1 cellular context compared by ENCODE assay signal in genomic region chr4:6782147-6782845, GRCh38.
A peak's percentile ranks its signal among the peaks of the same experiment; 100 is the strongest.
TF ChIP-seq lines count a peak whose summit lies in the region.

KIAA0232 (plus strand) TSS chr4:6782727; CDS start chr4:6824454, 41,727 bp downstream.

TF ChIP-seq in K562, 482 proteins besides CTCF, POLR2A, EP300 and RAD21 (continued from another document and continues in another):
- peak; percentile 86 for TF ChIP-seq POLR2G (IDR thresholded peaks at IDR 0.05; ENCODE audit: low read depth, low read length)
- no peak for TF ChIP-seq KAT2B (IDR thresholded peaks at IDR 0.05; ENCODE audit: low read depth, low read length)
- no peak for TF ChIP-seq TSC22D4 (tag; IDR thresholded peaks at IDR 0.05)
- no peak for TF ChIP-seq RHOXF2B (CRISPR knock-in tag; conservative IDR thresholded peaks at IDR 0.05)
- TF ChIP-seq NEUROD1 (IDR thresholded peaks at IDR 0.05; ENCODE audit: borderline replicate concordance, low read depth, low read length, partially characterized antibody) = peak; percentile 84
- no peak for TF ChIP-seq MEF2A (IDR thresholded peaks at IDR 0.05; ENCODE audit: control insufficient read depth, low read depth, low read length)
- no peak for TF ChIP-seq MCM2 (IDR thresholded peaks at IDR 0.05; ENCODE audit: low read depth)
- 0 out of 2 replicates have a peak, but pooled peaks have one; percentile 15 for TF ChIP-seq HNRNPL (IDR thresholded peaks at IDR 0.05; ENCODE audit: low read depth, low read length)
- TF ChIP-seq ERF (CRISPR knock-in tag; IDR thresholded peaks at IDR 0.05) = 0 out of 2 replicates have a peak, but pooled peaks have one; percentile 60
- no peak for TF ChIP-seq ZNF586 (CRISPR knock-in tag; conservative IDR thresholded peaks at IDR 0.05)
- no peak for TF ChIP-seq ARNT (IDR thresholded peaks at IDR 0.05)
- TF ChIP-seq ZNF57 (CRISPR knock-in tag; IDR thresholded peaks at IDR 0.05) = no peak
- no peak for TF ChIP-seq NR4A1 (CRISPR knock-in tag; IDR thresholded peaks at IDR 0.05)
- TF ChIP-seq NR4A1 (tag; IDR thresholded peaks at IDR 0.05) = peak; percentile 82; the same call in 1 of the 2 replicates
- no peak for TF ChIP-seq KLF13 (tag; IDR thresholded peaks at IDR 0.05; ENCODE audit: borderline replicate concordance, low read depth)
- peak; percentile 82 to 97 for TF ChIP-seq MAZ (CRISPR knock-in tag; conservative IDR thresholded peaks at IDR 0.05 in 1 of 2, IDR thresholded peaks at IDR 0.05 in 1 of 2)
- peak; percentile 74; the same call in 1 of the 2 replicates for TF ChIP-seq THAP12 (CRISPR knock-in tag; IDR thresholded peaks at IDR 0.05)
- no peak for TF ChIP-seq ARID3B (CRISPR knock-in tag; IDR thresholded peaks at IDR 0.05; ENCODE audit: borderline replicate concordance)
- 0 out of 4 replicates have a peak, but pooled peaks of 1 of the 2 experiments have one; percentile 14 for TF ChIP-seq MNT (conservative IDR thresholded peaks at IDR 0.05)
- TF ChIP-seq FOXP4 (CRISPR knock-in tag; IDR thresholded peaks at IDR 0.05; ENCODE audit: borderline replicate concordance) = no peak
- no peak for TF ChIP-seq FOXA1 (IDR thresholded peaks at IDR 0.05; ENCODE audit: borderline replicate concordance)
- TF ChIP-seq KLF16 (IDR thresholded peaks at IDR 0.05) = no peak
- no peak for TF ChIP-seq YBX1 (IDR thresholded peaks at IDR 0.05)
- TF ChIP-seq RBM15 (IDR thresholded peaks at IDR 0.05; ENCODE audit: insufficient read depth, low read length) = no peak
- no peak for TF ChIP-seq PATZ1 (CRISPR knock-in tag; IDR thresholded peaks at IDR 0.05; ENCODE audit: borderline replicate concordance)
- TF ChIP-seq GABPB2 (CRISPR knock-in tag; conservative IDR thresholded peaks at IDR 0.05) = no peak
- TF ChIP-seq NFIX (CRISPR knock-in tag; IDR thresholded peaks at IDR 0.05; ENCODE audit: low read depth) = no peak
- TF ChIP-seq PHF8 (IDR thresholded peaks at IDR 0.05; ENCODE audit: borderline replicate concordance, low read length) = peak; percentile 62; the same call in 1 of the 2 replicates
- TF ChIP-seq KDM1A (IDR thresholded peaks at IDR 0.05) = no peak
- no peak for TF ChIP-seq ARID1B (IDR thresholded peaks at IDR 0.05)
- no peak for TF ChIP-seq SP1 (CRISPR knock-in tag; IDR thresholded peaks at IDR 0.05)
- TF ChIP-seq NR1H2 (CRISPR knock-in tag; IDR thresholded peaks at IDR 0.05) = no peak
- no peak for TF ChIP-seq ZNF695 (CRISPR knock-in tag; IDR thresholded peaks at IDR 0.05)
- TF ChIP-seq RBM14 (IDR thresholded peaks at IDR 0.05; ENCODE audit: borderline replicate concordance, insufficient read depth, low read depth, low read length) = no peak
- TF ChIP-seq IRF9 (tag; IDR thresholded peaks at IDR 0.05) = no peak
- TF ChIP-seq KAT7 (CRISPR knock-in tag; IDR thresholded peaks at IDR 0.05; ENCODE audit: borderline replicate concordance) = no peak; the same call in 1 of the 2 replicates
- TF ChIP-seq ZFPM2 (CRISPR knock-in tag; IDR thresholded peaks at IDR 0.05) = no peak
- no peak for TF ChIP-seq BRCA1 (IDR thresholded peaks at IDR 0.05)
- TF ChIP-seq BRCA1 (CRISPR knock-in tag; IDR thresholded peaks at IDR 0.05) = no peak
- no peak for TF ChIP-seq DNMT1 (IDR thresholded peaks at IDR 0.05)
- TF ChIP-seq CAMTA2 (CRISPR knock-in tag; conservative IDR thresholded peaks at IDR 0.05) = no peak
- peak; percentile 89 for TF ChIP-seq ATF4 (CRISPR knock-in tag; IDR thresholded peaks at IDR 0.05)
- TF ChIP-seq ESRRB (CRISPR knock-in tag; IDR thresholded peaks at IDR 0.05; ENCODE audit: borderline replicate concordance) = no peak
- TF ChIP-seq PYGO2 (tag; IDR thresholded peaks at IDR 0.05) = no peak
- TF ChIP-seq TCFL5 (CRISPR knock-in tag; conservative IDR thresholded peaks at IDR 0.05) = no peak
- TF ChIP-seq ARID4B (CRISPR knock-in tag; IDR thresholded peaks at IDR 0.05) = peak; percentile 76; the same call in 1 of the 2 replicates
- no peak for TF ChIP-seq ETV5 (CRISPR knock-in tag; IDR thresholded peaks at IDR 0.05; ENCODE audit: low read depth)
- no peak for TF ChIP-seq CBFB (CRISPR knock-in tag; IDR thresholded peaks at IDR 0.05)
- TF ChIP-seq RBM34 (IDR thresholded peaks at IDR 0.05; ENCODE audit: borderline replicate concordance, insufficient read depth, low read length) = no peak
- no peak for TF ChIP-seq CHAMP1 (IDR thresholded peaks at IDR 0.05)
- TF ChIP-seq NCOA1 (IDR thresholded peaks at IDR 0.05; ENCODE audit: low read depth) = no peak
